Comparison of ENCODE assay signal across 16 cellular contexts in genomic region chr15:63900306-63900705, GRCh38.
DNase-seq lines count a peak whose midpoint lies in the region; ATAC-seq and TF ChIP-seq lines count a peak whose summit lies in the region.
"Had no signal": no experiment of that assay in that cellular context is flagged by ENCODE, and none has a peak within 500 bp of the region (broad histone marks: within the 10 kb centered on the region; RNA-seq: fewer than 3 reads in every experiment).

No MANE protein-coding gene starts in this region.

- POLR2A ChIA-PET in activated CD8-positive, alpha-beta T cell treated with anti-CD3 and anti-CD28 coated beads, Interleukin-2, amount 10 ng/mL, durations not matched to agents 7 days and 5 days (lab: Charles Lee): interaction anchor here (0.5 kb wide), 1 partner anchor 32 kb away, joined by 6 read pairs; no protein-coding TSS in a partner anchor
- POLR2A ChIA-PET in activated CD8-positive, alpha-beta T cell treated with anti-CD3 and anti-CD28 coated beads for 36 hours (lab: Charles Lee): no interaction called here

- intact Hi-C loops in activated CD8-positive, alpha-beta T cell treated with anti-CD3 and anti-CD28 coated beads for 36 hours (cut with micrococcal nuclease): no loop called here

- H3K4me3 Mint-ChIP-seq in activated CD8-positive, alpha-beta T cell treated with anti-CD3 and anti-CD28 coated beads, Interleukin-2, amount 10 ng/mL, durations not matched to agents 7 days and 5 days: no peak overlapping the region
- H3K4me3 Mint-ChIP-seq in activated CD8-positive, alpha-beta T cell treated with anti-CD3 and anti-CD28 coated beads for 36 hours: no peak overlapping the region
- H3K4me3 Mint-ChIP-seq in T-helper 17 cell: no peak overlapping the region
- H3K4me3 Mint-ChIP-seq in natural killer cell treated with Interleukin-12 subunit alpha and Interleukin-12 subunit beta and Interleukin-15 and Interleukin-18, amount 100 ng/mL, for 72 hours: no peak overlapping the region
- H3K4me3 Mint-ChIP-seq in stimulated activated naive B cell treated with anti-CD40 and anti-IgM and Interleukin-4, amounts not matched to agents 10 μg/mL and 1 μg/mL and 100 μg/mL, for 72 hours: no peak overlapping the region

- TF ChIP-seq CTCF in activated CD8-positive, alpha-beta T cell treated with anti-CD3 and anti-CD28 coated beads for 36 hours (IDR thresholded peaks at IDR 0.05): no peak

- peak overlapping the region; percentile 46 for H3K27ac Mint-ChIP-seq in activated CD8-positive, alpha-beta T cell treated with anti-CD3 and anti-CD28 coated beads, Interleukin-2, amount 10 ng/mL, durations not matched to agents 7 days and 5 days
- no peak overlapping the region for H3K27ac Mint-ChIP-seq in activated CD8-positive, alpha-beta T cell treated with anti-CD3 and anti-CD28 coated beads for 36 hours
- H3K27ac Mint-ChIP-seq in T-helper 17 cell: peak overlapping the region; percentile 32
- H3K27ac Mint-ChIP-seq in natural killer cell treated with Interleukin-12 subunit alpha and Interleukin-12 subunit beta and Interleukin-15 and Interleukin-18, amount 100 ng/mL, for 72 hours: peak overlapping the region; percentile 38 to 44
- peak overlapping the region; percentile 5 for H3K27ac Mint-ChIP-seq in stimulated activated naive B cell treated with anti-CD40 and anti-IgM and Interleukin-4, amounts not matched to agents 10 μg/mL and 1 μg/mL and 100 μg/mL, for 72 hours

- DNase-seq in activated CD8-positive, alpha-beta T cell treated with anti-CD3 and anti-CD28 coated beads, Interleukin-2, amount 10 ng/mL, durations not matched to agents 7 days and 5 days: no peak
- DNase-seq in activated CD8-positive, alpha-beta T cell treated with anti-CD3 and anti-CD28 coated beads for 36 hours: no peak
- DNase-seq in T-helper 17 cell (no peak), NCI-H2171 (lab: John Stamatoyannopoulos, UW) (no peak)
- no peak for DNase-seq in natural killer cell treated with Interleukin-12 subunit alpha and Interleukin-12 subunit beta and Interleukin-15 and Interleukin-18, amount 100 ng/mL, for 72 hours (ENCODE audit: low spot score)
- no peak for DNase-seq in stimulated activated naive B cell treated with anti-CD40 and anti-IgM and Interleukin-4, amounts not matched to agents 10 μg/mL and 1 μg/mL and 100 μg/mL, for 72 hours
- DNase-seq: 8988T, Caco-2, KBM-7, NCI-H1092, NCI-H345, NCI-H526 treated with DMSO at 0.1 percent for 48 hours, RPMI8226 had no signal

- H3K27me3 Mint-ChIP-seq in activated CD8-positive, alpha-beta T cell treated with anti-CD3 and anti-CD28 coated beads, Interleukin-2, amount 10 ng/mL, durations not matched to agents 7 days and 5 days (ENCODE audit: low read depth): no peaks in the 10 kb centered on the region
- no peaks in the 10 kb centered on the region for H3K27me3 Mint-ChIP-seq in activated CD8-positive, alpha-beta T cell treated with anti-CD3 and anti-CD28 coated beads for 36 hours
- no peaks in the 10 kb centered on the region for H3K27me3 Mint-ChIP-seq in T-helper 17 cell
- peaks cover 0 to 6% of the 10 kb centered on the region in 2 donors for H3K27me3 Mint-ChIP-seq in natural killer cell treated with Interleukin-12 subunit alpha and Interleukin-12 subunit beta and Interleukin-15 and Interleukin-18, amount 100 ng/mL, for 72 hours
- peaks cover 0 to 5% of the 10 kb centered on the region in 2 donors for H3K27me3 Mint-ChIP-seq in stimulated activated naive B cell treated with anti-CD40 and anti-IgM and Interleukin-4, amounts not matched to agents 10 μg/mL and 1 μg/mL and 100 μg/mL, for 72 hours

- CTCF ChIA-PET in activated CD8-positive, alpha-beta T cell treated with anti-CD3 and anti-CD28 coated beads, Interleukin-2, amount 10 ng/mL, durations not matched to agents 7 days and 5 days (lab: Charles Lee): interaction anchor here (0.8 kb wide), 1 partner anchor 62 kb away, joined by 3 read pairs; no protein-coding TSS in a partner anchor
- CTCF ChIA-PET in activated CD8-positive, alpha-beta T cell treated with anti-CD3 and anti-CD28 coated beads for 36 hours (lab: Charles Lee): interaction anchor here (1.0 to 1.4 kb wide), 3 partner anchors 10 to 290 kb away, joined by 3 to 5 read pairs (median 4); no protein-coding TSS in a partner anchor

- peaks cover 54% of the 10 kb centered on the region for H3K4me1 Mint-ChIP-seq in activated CD8-positive, alpha-beta T cell treated with anti-CD3 and anti-CD28 coated beads, Interleukin-2, amount 10 ng/mL, durations not matched to agents 7 days and 5 days (ENCODE audit: low read depth)
- peaks cover 39% of the 10 kb centered on the region for H3K4me1 Mint-ChIP-seq in activated CD8-positive, alpha-beta T cell treated with anti-CD3 and anti-CD28 coated beads for 36 hours (ENCODE audit: low read depth)
- peaks cover 14% of the 10 kb centered on the region for H3K4me1 Mint-ChIP-seq in T-helper 17 cell
- peaks cover 64 to 72% of the 10 kb centered on the region in 2 donors for H3K4me1 Mint-ChIP-seq in natural killer cell treated with Interleukin-12 subunit alpha and Interleukin-12 subunit beta and Interleukin-15 and Interleukin-18, amount 100 ng/mL, for 72 hours (ENCODE audit: low read depth in 2 of 2)
- H3K4me1 Mint-ChIP-seq in stimulated activated naive B cell treated with anti-CD40 and anti-IgM and Interleukin-4, amounts not matched to agents 10 μg/mL and 1 μg/mL and 100 μg/mL, for 72 hours: peaks cover 40 to 72% of the 10 kb centered on the region in 2 donors

- H3K9me3 ChIP-seq in T-helper 17 cell (ENCODE audit: control insufficient read depth, low read length, poor library complexity, severe bottlenecking): no peaks in the 10 kb centered on the region
- H3K9me3 ChIP-seq: Caco-2 had no signal

- no peak for ATAC-seq in activated CD8-positive, alpha-beta T cell treated with anti-CD3 and anti-CD28 coated beads, Interleukin-2, amount 10 ng/mL, durations not matched to agents 7 days and 5 days
- no peak for ATAC-seq in activated CD8-positive, alpha-beta T cell treated with anti-CD3 and anti-CD28 coated beads for 36 hours
- ATAC-seq in T-helper 17 cell (no peak), GM21737 (IDR thresholded peaks at IDR 0.05; ENCODE audit: unreplicated experiment) (no peak), GM19324 (IDR thresholded peaks at IDR 0.05; ENCODE audit: low FRiP score, unreplicated experiment) (no peak)
- ATAC-seq in natural killer cell treated with Interleukin-12 subunit alpha and Interleukin-12 subunit beta and Interleukin-15 and Interleukin-18, amount 100 ng/mL, for 72 hours: no peak
- ATAC-seq in stimulated activated naive B cell treated with anti-CD40 and anti-IgM and Interleukin-4, amounts not matched to agents 10 μg/mL and 1 μg/mL and 100 μg/mL, for 72 hours (replicated peaks): no peak
- ATAC-seq: HCT116 had no signal

- no peaks in the 10 kb centered on the region for H3K9me3 Mint-ChIP-seq in activated CD8-positive, alpha-beta T cell treated with anti-CD3 and anti-CD28 coated beads, Interleukin-2, amount 10 ng/mL, durations not matched to agents 7 days and 5 days (ENCODE audit: insufficient read depth)
- H3K9me3 Mint-ChIP-seq in activated CD8-positive, alpha-beta T cell treated with anti-CD3 and anti-CD28 coated beads for 36 hours: no peaks in the 10 kb centered on the region
- H3K9me3 Mint-ChIP-seq in natural killer cell treated with Interleukin-12 subunit alpha and Interleukin-12 subunit beta and Interleukin-15 and Interleukin-18, amount 100 ng/mL, for 72 hours: no peaks in the 10 kb centered on the region
- peaks cover 3 to 4% of the 10 kb centered on the region in 2 donors for H3K9me3 Mint-ChIP-seq in stimulated activated naive B cell treated with anti-CD40 and anti-IgM and Interleukin-4, amounts not matched to agents 10 μg/mL and 1 μg/mL and 100 μg/mL, for 72 hours

- H3K36me3 Mint-ChIP-seq in activated CD8-positive, alpha-beta T cell treated with anti-CD3 and anti-CD28 coated beads, Interleukin-2, amount 10 ng/mL, durations not matched to agents 7 days and 5 days (ENCODE audit: low read depth): no peaks in the 10 kb centered on the region
- no peaks in the 10 kb centered on the region for H3K36me3 Mint-ChIP-seq in activated CD8-positive, alpha-beta T cell treated with anti-CD3 and anti-CD28 coated beads for 36 hours (ENCODE audit: low read depth)
- peaks cover 2% of the 10 kb centered on the region for H3K36me3 Mint-ChIP-seq in T-helper 17 cell (ENCODE audit: low read depth)
- no peaks in the 10 kb centered on the region for H3K36me3 Mint-ChIP-seq in natural killer cell treated with Interleukin-12 subunit alpha and Interleukin-12 subunit beta and Interleukin-15 and Interleukin-18, amount 100 ng/mL, for 72 hours
- H3K36me3 Mint-ChIP-seq in stimulated activated naive B cell treated with anti-CD40 and anti-IgM and Interleukin-4, amounts not matched to agents 10 μg/mL and 1 μg/mL and 100 μg/mL, for 72 hours: peaks cover 0 to 3% of the 10 kb centered on the region in 2 donors
